ENCODE assay signal across 14 cellular contexts in genomic region chr14:49828640-49829039, GRCh38. TPM values are rescaled to one million over a fixed set of nuclear protein-coding genes. Genes with fewer than 3 reads are reported as not detected.
DNase-seq lines count a peak whose midpoint lies in the region; FAIRE-seq and TF ChIP-seq lines count a peak whose summit lies in the region.
"Had no signal": no experiment of that assay in that cellular context is flagged by ENCODE, and none has a peak within 500 bp of the region (broad histone marks: within the 10 kb centered on the region; RNA-seq: fewer than 3 reads in every experiment).

No MANE protein-coding gene starts in this region.

- POLR2A ChIA-PET in activated CD4-positive, alpha-beta T cell treated with anti-CD3 and anti-CD28 coated beads, Interleukin-2, amount 10 ng/mL, durations not matched to agents 7 days and 5 days (lab: Charles Lee) = no interaction called here

- no peaks in the 10 kb centered on the region for H3K27me3 Mint-ChIP-seq in activated CD4-positive, alpha-beta T cell treated with anti-CD3 and anti-CD28 coated beads, Interleukin-2, amount 10 ng/mL, durations not matched to agents 7 days and 5 days
- H3K27me3 Mint-ChIP-seq: B cell; CD4-positive, alpha-beta T cell had no signal

- H3K36me3 Mint-ChIP-seq in activated CD4-positive, alpha-beta T cell treated with anti-CD3 and anti-CD28 coated beads, Interleukin-2, amount 10 ng/mL, durations not matched to agents 7 days and 5 days (ENCODE audit: low read depth) = peaks cover 54% of the 10 kb centered on the region

- FAIRE-seq in D721Med (lab: Jason Lieb, UNC) (peak; percentile 16), frontal cortex (lab: Jason Lieb, UNC) (peak; percentile 34)
- FAIRE-seq: HTR-8/SVneo had no signal

- CTCF ChIA-PET in activated CD4-positive, alpha-beta T cell treated with anti-CD3 and anti-CD28 coated beads, Interleukin-2, amount 10 ng/mL, durations not matched to agents 7 days and 5 days (lab: Charles Lee) = interaction anchor here (1.1 to 1.5 kb wide), 3 partner anchors 10 to 23 kb away, joined by 3 to 4 read pairs (median 3); no protein-coding TSS in a partner anchor

- H3K4me1 Mint-ChIP-seq in activated CD4-positive, alpha-beta T cell treated with anti-CD3 and anti-CD28 coated beads, Interleukin-2, amount 10 ng/mL, durations not matched to agents 7 days and 5 days = peaks cover 5% of the 10 kb centered on the region

- H3K9me3 Mint-ChIP-seq in activated CD4-positive, alpha-beta T cell treated with anti-CD3 and anti-CD28 coated beads, Interleukin-2, amount 10 ng/mL, durations not matched to agents 7 days and 5 days = no peaks in the 10 kb centered on the region
- H3K9me3 Mint-ChIP-seq: CD4-positive, alpha-beta T cell; HFFc6 had no signal

- H3K4me3 Mint-ChIP-seq in activated CD4-positive, alpha-beta T cell treated with anti-CD3 and anti-CD28 coated beads, Interleukin-2, amount 10 ng/mL, durations not matched to agents 7 days and 5 days = no peak overlapping the region
- H3K4me3 Mint-ChIP-seq: B cell; CD4-positive, alpha-beta T cell; HFFc6 had no signal

- no peak for DNase-seq in activated CD4-positive, alpha-beta T cell treated with anti-CD3 and anti-CD28 coated beads, Interleukin-2, amount 10 ng/mL, durations not matched to agents 7 days and 5 days
- no peak for DNase-seq in activated CD4-positive, alpha-beta T cell treated with anti-CD3 and anti-CD28 coated beads, Interleukin-2, amount 50 U/mL, for 48 hours
- DNase-seq in D721Med (ENCODE audit: insufficient read length, low spot score) (no peak), frontal cortex (ENCODE audit: low spot score in 2 of 2) (no peak), D341Med (ENCODE audit: low spot score) (no peak), NCI-H146 treated with DMSO at 0.1 percent for 48 hours (lab: John Stamatoyannopoulos, UW; ENCODE audit: unreplicated experiment) (no peak)
- no peak for DNase-seq in activated effector memory CD4-positive, alpha-beta T cell treated with Interleukin-2 at 50 U/mL for 16 hours
- DNase-seq: C1 segment of cervical spinal cord; CD4-positive, alpha-beta T cell; DMS53; GF-D8; HFFc6 had no signal

- TF ChIP-seq CTCF in D721Med (IDR thresholded peaks at IDR 0.05; ENCODE audit: insufficient read depth, missing control alignments) = no peak

- peak overlapping the region; percentile 9 for H3K27ac Mint-ChIP-seq in activated CD4-positive, alpha-beta T cell treated with anti-CD3 and anti-CD28 coated beads, Interleukin-2, amount 10 ng/mL, durations not matched to agents 7 days and 5 days
- H3K27ac Mint-ChIP-seq: B cell, HFFc6 had no signal

RNA-seq across cellular contexts. Expression of gene NEMF, which starts 23.9 kb away (rescaled TPM):
- 10 to 100 TPM; 76.7 to 89.1 TPM for total RNA-seq in activated CD4-positive, alpha-beta T cell treated with anti-CD3 and anti-CD28 coated beads, Interleukin-2, amount 10 ng/mL, durations not matched to agents 7 days and 5 days
- total RNA-seq in frontal cortex = 132 TPM
